12 cellular contexts compared by ENCODE assay signal in genomic region chr4:102693266-102693850, GRCh38.
"Had no signal": no experiment of that assay in that cellular context is flagged by ENCODE, and none has a peak within 500 bp of the region (broad histone marks: within the 10 kb centered on the region; RNA-seq: fewer than 3 reads in every experiment).

No MANE protein-coding gene starts in this region.

- DNase-seq: activated CD4-positive, alpha-beta T cell treated with anti-CD3 and anti-CD28 coated beads, Interleukin-2, amount 10 ng/mL, durations not matched to agents 24 days and 14 days; amniotic stem cell; cerebellar nuclear complex; endodermal cell; stimulated activated CD4-positive, alpha-beta T cell treated with anti-CD3 and anti-CD28 coated beads, Interleukin-1b, Interleukin-23, amount 100 ng/mL, for 48 hours; stimulated activated naive CD4-positive, alpha-beta T cell treated with Interleukin-2 at 50 U/mL for 16 hours; T-cell had no signal

- ATAC-seq: esophagus mucosa, T-cell had no signal

- H3K9ac ChIP-seq: parathyroid adenoma had no signal

- H3K4me1 Mint-ChIP-seq: activated CD4-positive, alpha-beta T cell treated with anti-CD3 and anti-CD28 coated beads, Interleukin-2, amount 10 ng/mL, durations not matched to agents 24 days and 14 days; activated naive CD4-positive, alpha-beta T cell treated with anti-CD3 and anti-CD28 coated beads, Interleukin-2, amount 50 U/mL, for 24 hours; brain; endodermal cell; mesothelial cell of epicardium; T-cell had no signal

- H3K4me3 Mint-ChIP-seq: activated CD4-positive, alpha-beta T cell treated with anti-CD3 and anti-CD28 coated beads, Interleukin-2, amount 10 ng/mL, durations not matched to agents 24 days and 14 days; activated naive CD4-positive, alpha-beta T cell treated with anti-CD3 and anti-CD28 coated beads, Interleukin-2, amount 50 U/mL, for 24 hours; brain; endodermal cell; mesothelial cell of epicardium; T-cell had no signal

- H3K27ac Mint-ChIP-seq: activated CD4-positive, alpha-beta T cell treated with anti-CD3 and anti-CD28 coated beads, Interleukin-2, amount 10 ng/mL, durations not matched to agents 24 days and 14 days; activated naive CD4-positive, alpha-beta T cell treated with anti-CD3 and anti-CD28 coated beads, Interleukin-2, amount 50 U/mL, for 24 hours; brain; endodermal cell; mesothelial cell of epicardium; T-cell had no signal

- H3K27me3 Mint-ChIP-seq: activated CD4-positive, alpha-beta T cell treated with anti-CD3 and anti-CD28 coated beads, Interleukin-2, amount 10 ng/mL, durations not matched to agents 24 days and 14 days; activated naive CD4-positive, alpha-beta T cell treated with anti-CD3 and anti-CD28 coated beads, Interleukin-2, amount 50 U/mL, for 24 hours; brain; T-cell had no signal

- H3K9me3 Mint-ChIP-seq: activated CD4-positive, alpha-beta T cell treated with anti-CD3 and anti-CD28 coated beads, Interleukin-2, amount 10 ng/mL, durations not matched to agents 24 days and 14 days; activated naive CD4-positive, alpha-beta T cell treated with anti-CD3 and anti-CD28 coated beads, Interleukin-2, amount 50 U/mL, for 24 hours; endodermal cell; mesothelial cell of epicardium; T-cell had no signal

- H3K4me1 ChIP-seq: parathyroid adenoma had no signal

- H3K79me2 ChIP-seq: parathyroid adenoma had no signal

- H3K27ac ChIP-seq: parathyroid adenoma had no signal

- H2AFZ ChIP-seq: parathyroid adenoma had no signal
